In the genomic region with DNA sequence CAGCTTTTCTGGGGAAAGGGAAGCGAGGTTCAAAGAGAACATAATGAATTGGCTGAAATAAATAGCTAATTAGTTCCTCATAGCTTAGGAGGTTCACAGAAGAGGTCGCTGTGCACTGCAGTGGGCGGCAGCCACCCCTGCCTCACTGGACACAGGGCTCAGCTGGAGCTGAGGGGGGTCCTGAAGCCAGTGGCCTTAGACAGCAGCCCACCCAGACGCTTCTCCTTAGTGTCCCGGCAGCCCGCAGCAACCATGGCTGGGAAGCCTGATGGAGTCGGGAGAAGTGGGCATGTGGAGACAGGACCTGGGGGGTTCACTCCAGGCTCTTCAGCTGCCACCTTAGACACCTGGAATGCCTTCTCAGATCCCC, we compare ENCODE assay signal across 19 cellular contexts.
DNase-seq lines count a peak whose midpoint lies in the region; ATAC-seq and TF ChIP-seq lines count a peak whose summit lies in the region.
"Had no signal": no experiment of that assay in that cellular context is flagged by ENCODE, and none has a peak within 500 bp of the region (broad histone marks: within the 10 kb centered on the region; RNA-seq: fewer than 3 reads in every experiment).

No MANE protein-coding gene starts in this region.

- no peak overlapping the region for H3K4me3 Mint-ChIP-seq in osteocyte (ENCODE audit: unreplicated experiment)
- no peak overlapping the region for H3K4me3 Mint-ChIP-seq in activated CD4-positive, alpha-beta memory T cell treated with anti-CD3 and anti-CD28 coated beads, Interleukin-2, amount 10 ng/mL, durations not matched to agents 7 days and 5 days

- POLR2A ChIA-PET in activated CD4-positive, alpha-beta memory T cell treated with anti-CD3 and anti-CD28 coated beads, Interleukin-2, amount 10 ng/mL, durations not matched to agents 7 days and 5 days (lab: Charles Lee) = no interaction called here

- peak in 9 of 56 donors; percentile 2 to 29 (median 4) for TF ChIP-seq CTCF in dorsolateral prefrontal cortex (IDR thresholded peaks at IDR 0.05 in 54 of 56, conservative IDR thresholded peaks at IDR 0.05 in 2 of 56; ENCODE audit: low read depth in 1 of 56, partially characterized antibody in 56 of 56)
- no peak for TF ChIP-seq CTCF in osteocyte (IDR thresholded peaks at IDR 0.05)
- TF ChIP-seq CTCF in vagina (IDR thresholded peaks at IDR 0.05) = no peak

- H3K27ac Mint-ChIP-seq in osteocyte (ENCODE audit: unreplicated experiment) = no peak overlapping the region
- H3K27ac Mint-ChIP-seq in activated CD4-positive, alpha-beta memory T cell treated with anti-CD3 and anti-CD28 coated beads, Interleukin-2, amount 10 ng/mL, durations not matched to agents 7 days and 5 days = no peak overlapping the region

- H3K27ac ChIP-seq in dorsolateral prefrontal cortex (peak overlapping the region in 36 of 59 donors; percentile 4 to 79 (median 60)), mesodermal cell (ENCODE audit: low read depth, low read length, severe bottlenecking) (peak overlapping the region; percentile 59), vagina (no peak overlapping the region)
- H3K27ac ChIP-seq: RWPE1 had no signal

- ATAC-seq in GM18498 (IDR thresholded peaks at IDR 0.05; ENCODE audit: unreplicated experiment) = no peak
- ATAC-seq: PC-3 had no signal

- no peaks in the 10 kb centered on the region for H3K27me3 ChIP-seq in dorsolateral prefrontal cortex
- H3K27me3 ChIP-seq in vagina = no peaks in the 10 kb centered on the region

- TF ChIP-seq POLR2A in vagina (IDR thresholded peaks at IDR 0.05) = no peak

- no peaks in the 10 kb centered on the region for H3K4me1 Mint-ChIP-seq in osteocyte (ENCODE audit: unreplicated experiment)
- H3K4me1 Mint-ChIP-seq in activated CD4-positive, alpha-beta memory T cell treated with anti-CD3 and anti-CD28 coated beads, Interleukin-2, amount 10 ng/mL, durations not matched to agents 7 days and 5 days = no peaks in the 10 kb centered on the region

- CTCF ChIA-PET in activated CD4-positive, alpha-beta memory T cell treated with anti-CD3 and anti-CD28 coated beads, Interleukin-2, amount 10 ng/mL, durations not matched to agents 7 days and 5 days (lab: Charles Lee) = no interaction called here

- intact Hi-C loops in dorsolateral prefrontal cortex (cut with DNase I) = no loop called here
- intact Hi-C loops in vagina (cut with DNase I) = no loop called here

- peaks cover 9% of the 10 kb centered on the region for H3K27me3 Mint-ChIP-seq in osteocyte (ENCODE audit: unreplicated experiment)
- peaks cover 7% of the 10 kb centered on the region for H3K27me3 Mint-ChIP-seq in activated CD4-positive, alpha-beta memory T cell treated with anti-CD3 and anti-CD28 coated beads, Interleukin-2, amount 10 ng/mL, durations not matched to agents 7 days and 5 days

- no peaks in the 10 kb centered on the region for H3K36me3 ChIP-seq in mesodermal cell (ENCODE audit: control insufficient read depth, insufficient read depth, low read length)
- no peaks in the 10 kb centered on the region for H3K36me3 ChIP-seq in vagina

- WGBS in mesodermal cell (ENCODE audit: insufficient coverage in 2 of 2), 2 experiments = 75 to 92% methylated on average over 4 to 6 of the region's 7 CpGs

- H3K9me3 ChIP-seq in mesodermal cell (ENCODE audit: control insufficient read depth, low read length) (no peaks in the 10 kb centered on the region), vagina (no peaks in the 10 kb centered on the region)

- H3K9me3 Mint-ChIP-seq in osteocyte (ENCODE audit: unreplicated experiment) = no peaks in the 10 kb centered on the region
- H3K9me3 Mint-ChIP-seq in activated CD4-positive, alpha-beta memory T cell treated with anti-CD3 and anti-CD28 coated beads, Interleukin-2, amount 10 ng/mL, durations not matched to agents 7 days and 5 days = no peaks in the 10 kb centered on the region

- no peak for DNase-seq in dorsolateral prefrontal cortex
- DNase-seq in osteocyte (ENCODE audit: extremely low spot score, unreplicated experiment) = peak; percentile 73
- peak; percentile 54 to 58 for DNase-seq in vagina (ENCODE audit: extremely low spot score in 2 of 2)
- DNase-seq in HT-29 (ENCODE audit: low spot score) = no peak
- DNase-seq in activated CD4-positive, alpha-beta memory T cell treated with anti-CD3 and anti-CD28 coated beads, Interleukin-2, amount 10 ng/mL, durations not matched to agents 7 days and 5 days = no peak
- DNase-seq: ACHN, COR-L47, DMS153, HCEC 1CT, IMR-90, Karpas-422, MM.1S, NCI-H1092 treated with DMSO at 0.1 percent for 48 hours, NCI-H2081 treated with DMSO at 0.1 percent for 48 hours, NCI-H510A treated with DMSO at 0.1 percent for 48 hours, PC-3 had no signal

- H3K4me1 ChIP-seq in mesodermal cell (ENCODE audit: control insufficient read depth, insufficient read depth, low read length, poor library complexity, severe bottlenecking) (peaks cover 29% of the 10 kb centered on the region), vagina (peaks cover 19% of the 10 kb centered on the region)

- H3K4me3 ChIP-seq in dorsolateral prefrontal cortex = peak overlapping the region in 2 of 59 donors; percentile 7 to 10
- H3K4me3 ChIP-seq in mesodermal cell (ENCODE audit: extremely low read depth, insufficient read depth, low read length, poor library complexity, severe bottlenecking) = no peak overlapping the region
- H3K4me3 ChIP-seq in vagina = no peak overlapping the region

- no peaks in the 10 kb centered on the region for H3K36me3 Mint-ChIP-seq in osteocyte (ENCODE audit: unreplicated experiment)
- H3K36me3 Mint-ChIP-seq in activated CD4-positive, alpha-beta memory T cell treated with anti-CD3 and anti-CD28 coated beads, Interleukin-2, amount 10 ng/mL, durations not matched to agents 7 days and 5 days (ENCODE audit: low read depth) = no peaks in the 10 kb centered on the region

Comparison
In these comparisons a context has a peak if more than half of its experiments do, and no peak if none do; other contexts are left out.
1. DNase-seq: peak in osteocyte (single experiment) and vagina (2 of 2); none in dorsolateral prefrontal cortex (0 of 10), HT-29 (single experiment) and activated CD4-positive, alpha-beta memory T cell treated with anti-CD3 and anti-CD28 coated beads, Interleukin-2, amount 10 ng/mL, durations not matched to agents 7 days and 5 days (single experiment).